Comparison of ENCODE assay signal across 21 cellular contexts in the genomic region with DNA sequence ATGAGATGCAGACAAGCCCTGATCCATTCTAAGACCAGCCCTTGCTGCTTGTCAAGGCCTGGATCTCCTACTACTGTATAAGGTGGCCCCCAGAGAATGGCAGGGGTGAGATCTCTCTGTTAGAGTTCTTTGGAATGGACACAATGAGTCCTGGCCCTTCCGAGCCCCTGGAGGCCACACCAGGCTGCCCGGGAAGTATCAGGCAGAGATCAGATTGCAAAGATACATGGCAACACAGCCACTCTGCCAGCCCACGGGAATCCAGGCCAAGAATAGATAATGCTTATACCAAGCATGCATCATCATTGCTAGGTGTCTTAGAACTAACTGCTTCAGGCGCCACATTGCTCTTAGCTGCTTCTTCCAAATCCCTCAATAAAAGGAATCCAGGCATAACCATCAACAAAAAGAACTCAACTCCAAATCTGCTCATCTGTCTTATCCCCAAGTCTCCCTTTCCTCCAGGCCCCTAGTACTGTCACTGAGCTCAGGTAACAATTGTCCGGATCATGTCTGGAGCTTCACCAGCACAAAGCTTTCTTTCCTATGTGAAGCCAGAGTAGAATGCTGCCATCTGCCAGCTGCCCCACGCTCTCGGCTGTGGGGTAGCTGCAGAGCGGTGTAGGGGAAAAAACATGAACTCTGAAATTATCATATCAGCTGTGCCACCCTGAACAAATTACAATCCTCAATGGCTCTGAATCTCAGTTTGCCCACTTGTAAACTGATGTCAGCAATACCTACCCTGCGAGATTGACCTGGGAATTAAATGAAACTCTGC.
"Had no signal": no experiment of that assay in that cellular context is flagged by ENCODE, and none has a peak within 500 bp of the region (broad histone marks: within the 10 kb centered on the region; RNA-seq: fewer than 3 reads in every experiment).

No MANE protein-coding gene starts in this region.

- H3K9me3 ChIP-seq: spleen, thyroid gland had no signal

- H3K4me2 ChIP-seq: hepatocyte had no signal

- H3K79me2 ChIP-seq: hepatocyte had no signal

- H3K27ac ChIP-seq: brain microvascular endothelial cell, hepatocyte, spleen, thyroid gland had no signal

- H3K36me3 ChIP-seq: brain microvascular endothelial cell, spleen, thyroid gland had no signal

- ATAC-seq: activated CD4-positive, CD25-positive, alpha-beta regulatory T cell treated with anti-CD3 and anti-CD28 coated beads, Interleukin-2, amount 50 U/mL, for 24 hours; activated naive CD4-positive, alpha-beta T cell treated with anti-CD3 and anti-CD28 coated beads, Interleukin-2, amount 50 U/mL, for 72 hours; activated T-helper 17 cell treated with anti-CD3 and anti-CD28 coated beads, Interleukin-2, amount 50 U/mL, for 72 hours; effector memory CD8-positive, alpha-beta T cell; esophagus mucosa; left lobe of liver; natural killer cell treated with Interleukin-12 subunit alpha and Interleukin-12 subunit beta and Interleukin-15 and Interleukin-18, amount 100 ng/mL, for 72 hours; stimulated activated naive CD8-positive, alpha-beta T cell treated with anti-CD3 and anti-CD28 coated beads, Interleukin-15, Interleukin-2, amounts not matched to agents 100 U/mL and 50 U/mL, for 24 hours had no signal

- H3K4me3 ChIP-seq: hepatocyte, lung, spleen, thyroid gland had no signal

- H2AFZ ChIP-seq: hepatocyte had no signal

- H3K27me3 ChIP-seq: brain microvascular endothelial cell, thyroid gland had no signal

- DNase-seq: activated T-cell treated with anti-CD3 and anti-CD28 coated beads, Interleukin-2, amount 50 U/mL, for 1 hour; aorta; brain microvascular endothelial cell; caudate nucleus; effector memory CD8-positive, alpha-beta T cell; foreskin melanocyte; immature natural killer cell; nucleus accumbens; retina; spleen; stimulated activated CD4-positive, alpha-beta T cell treated with anti-CD3 and anti-CD28 coated beads, Interleukin-4, amount 100 ng/mL, for 24 hours; stimulated activated naive CD8-positive, alpha-beta T cell treated with anti-CD3 and anti-CD28 coated beads, Interleukin-15, Interleukin-2, amounts not matched to agents 100 U/mL and 50 U/mL, for 24 hours; thyroid gland had no signal
